Comparison of ENCODE assay signal across 4 cellular contexts in the genomic region with DNA sequence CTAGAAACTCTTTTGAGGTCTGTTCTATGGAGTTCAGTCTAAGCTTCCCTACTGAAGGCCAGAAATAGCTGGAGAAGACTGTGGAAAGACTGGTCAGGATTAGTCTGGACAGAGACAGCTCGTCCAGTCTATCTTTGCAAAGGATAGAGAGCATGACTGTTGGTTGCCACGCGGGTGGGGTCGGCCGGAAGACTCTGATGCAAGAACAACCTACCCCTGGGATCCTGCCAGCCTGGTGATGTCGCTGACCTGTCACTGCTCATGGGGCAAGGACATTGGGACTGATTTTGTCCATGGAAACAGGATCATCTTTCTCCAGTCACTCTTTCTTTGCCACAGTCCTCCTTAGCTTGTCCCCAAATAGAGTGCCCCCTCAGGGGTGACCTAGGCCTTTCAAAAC.
"Had no signal": no experiment of that assay in that cellular context is flagged by ENCODE, and none has a peak within 500 bp of the region (broad histone marks: within the 10 kb centered on the region; RNA-seq: fewer than 3 reads in every experiment).

No MANE protein-coding gene starts in this region.

- H3K4me1 ChIP-seq: uterus had no signal

- H3K27me3 ChIP-seq: gastroesophageal sphincter, tibial nerve, uterus had no signal

- H3K36me3 ChIP-seq: gastroesophageal sphincter, tibial nerve, uterus had no signal

- H3K27ac ChIP-seq: tibial nerve, uterus, VCaP had no signal

- H3K4me3 ChIP-seq: uterus had no signal

- H3K9me3 ChIP-seq: gastroesophageal sphincter, tibial nerve, uterus had no signal
